ENCODE assay signal across 19 cellular contexts in genomic region chr11:1485504-1485885, GRCh38. TPM values are rescaled to one million over a fixed set of nuclear protein-coding genes. Genes with fewer than 3 reads are reported as not detected.
A peak's percentile ranks its signal among the peaks of the same experiment; 100 is the strongest.
DNase-seq lines count a peak whose midpoint lies in the region; ATAC-seq and TF ChIP-seq lines count a peak whose summit lies in the region.
"Had no signal": no experiment of that assay in that cellular context is flagged by ENCODE, and none has a peak within 500 bp of the region (broad histone marks: within the 10 kb centered on the region; RNA-seq: fewer than 3 reads in every experiment).

No MANE protein-coding gene starts in this region.

- no peaks in the 10 kb centered on the region for H3K27me3 Mint-ChIP-seq in activated T-helper 17 cell treated with anti-CD3 and anti-CD28 coated beads, Interleukin-2, amount 50 U/mL, for 72 hours
- H3K27me3 Mint-ChIP-seq: brain; naive thymus-derived CD4-positive, alpha-beta T cell had no signal

- H3K4me3 ChIP-seq in BLaER1 treated with 17β-estradiol and CSF1 and Interleukin-3, amounts not matched to agents 10 nM and 100 nM: no peak overlapping the region
- H3K4me3 ChIP-seq in right atrium auricular region (peak overlapping the region in 1 of 2 donors; percentile 33), spleen (peak overlapping the region in 3 of 8 donors; percentile 15 to 42 (median 30))

- H3K9me3 ChIP-seq in BLaER1 treated with 17β-estradiol and CSF1 and Interleukin-3, amounts not matched to agents 10 nM and 100 nM (replicated peaks in 1 of 11): no peaks in the 10 kb centered on the region
- H3K9me3 ChIP-seq in right atrium auricular region: no peaks in the 10 kb centered on the region
- no peaks in the 10 kb centered on the region for H3K9me3 ChIP-seq in spleen

- H3K36me3 Mint-ChIP-seq in activated T-helper 17 cell treated with anti-CD3 and anti-CD28 coated beads, Interleukin-2, amount 50 U/mL, for 72 hours (ENCODE audit: low read depth): no peaks in the 10 kb centered on the region
- H3K36me3 Mint-ChIP-seq: brain had no signal

- no peak for ATAC-seq in activated T-helper 17 cell treated with anti-CD3 and anti-CD28 coated beads, Interleukin-2, amount 50 U/mL, for 72 hours (replicated peaks)
- ATAC-seq in GM21737 (IDR thresholded peaks at IDR 0.05; ENCODE audit: unreplicated experiment): no peak
- ATAC-seq in GM21529 (IDR thresholded peaks at IDR 0.05; ENCODE audit: unreplicated experiment): no peak
- ATAC-seq in HG02610 (IDR thresholded peaks at IDR 0.05; ENCODE audit: unreplicated experiment): no peak

- peaks cover 39 to 69% (median 61%) of the 10 kb centered on the region in 10 experiments for H3K4me1 ChIP-seq in BLaER1 treated with 17β-estradiol and CSF1 and Interleukin-3, amounts not matched to agents 10 nM and 100 nM
- H3K4me1 ChIP-seq in right atrium auricular region: peaks cover 0 to 93% of the 10 kb centered on the region in 2 donors
- H3K4me1 ChIP-seq in spleen: peaks cover 39 to 93% (median 69%) of the 10 kb centered on the region in 6 donors

- TF ChIP-seq POLR2A in spleen (IDR thresholded peaks at IDR 0.05): no peak

- peak overlapping the region in 10 of 11 experiments; percentile 64 to 89 (median 72); a peak in 19 of 22 replicates for H3K4me2 ChIP-seq in BLaER1 treated with 17β-estradiol and CSF1 and Interleukin-3, amounts not matched to agents 10 nM and 100 nM

- H3K4me3 Mint-ChIP-seq in activated T-helper 17 cell treated with anti-CD3 and anti-CD28 coated beads, Interleukin-2, amount 50 U/mL, for 72 hours: peak overlapping the region; percentile 35
- H3K4me3 Mint-ChIP-seq: activated T-helper 1 cell treated with anti-CD3 and anti-CD28 coated beads, Interleukin-12 subunit alpha, Interleukin-12 subunit beta, Interleukin-2, Interleukin-4 antibody, amounts not matched to agents 30 ng/mL and 10 ng/mL and 1 ng/mL, durations not matched to agents 14 hours and 24 hours and 36 hours; brain; endodermal cell had no signal

- H3K4me1 Mint-ChIP-seq in activated T-helper 17 cell treated with anti-CD3 and anti-CD28 coated beads, Interleukin-2, amount 50 U/mL, for 72 hours: peaks cover 7% of the 10 kb centered on the region
- H3K4me1 Mint-ChIP-seq: endodermal cell had no signal

- 0 out of 22 replicates have a peak overlapping the region, but pooled peaks of 1 of the 11 experiments have one; percentile 3 for H3K27ac ChIP-seq in BLaER1 treated with 17β-estradiol and CSF1 and Interleukin-3, amounts not matched to agents 10 nM and 100 nM
- peak overlapping the region; percentile 3 to 48 for H3K27ac ChIP-seq in right atrium auricular region
- peak overlapping the region in 6 of 8 donors; percentile 9 to 67 (median 53) for H3K27ac ChIP-seq in spleen

- TF ChIP-seq CTCF in right atrium auricular region (IDR thresholded peaks at IDR 0.05): no peak
- TF ChIP-seq CTCF in spleen (IDR thresholded peaks at IDR 0.05 in 8 of 11, conservative IDR thresholded peaks at IDR 0.05 in 3 of 11): no peak

- H3K9ac ChIP-seq in BLaER1 treated with 17β-estradiol and CSF1 and Interleukin-3, amounts not matched to agents 10 nM and 100 nM: no peak overlapping the region

- peak overlapping the region; percentile 21 for H3K27ac Mint-ChIP-seq in activated T-helper 17 cell treated with anti-CD3 and anti-CD28 coated beads, Interleukin-2, amount 50 U/mL, for 72 hours
- H3K27ac Mint-ChIP-seq: endodermal cell had no signal

- peaks cover 97 to 100% (median 98%) of the 10 kb centered on the region in 11 experiments for H4K20me1 ChIP-seq in BLaER1 treated with 17β-estradiol and CSF1 and Interleukin-3, amounts not matched to agents 10 nM and 100 nM

- intact Hi-C loops in spleen (cut with DNase I; ENCODE audit: low total_unique reads): no loop called here

- H3K27me3 ChIP-seq in BLaER1 treated with 17β-estradiol and CSF1 and Interleukin-3, amounts not matched to agents 10 nM and 100 nM: no peaks in the 10 kb centered on the region
- H3K27me3 ChIP-seq in right atrium auricular region (no peaks in the 10 kb centered on the region), spleen (replicated peaks in 1 of 7) (no peaks in the 10 kb centered on the region)

- no peak for DNase-seq in right atrium auricular region (ENCODE audit: low spot score)
- DNase-seq in spleen: peak; percentile 68
- no peak for DNase-seq in COR-L47 (lab: John Stamatoyannopoulos, UW)
- DNase-seq: activated CD4-positive, alpha-beta T cell treated with anti-CD3 and anti-CD28 coated beads, Interleukin-2, amount 50 U/mL, for 4 hours; DND-41; endodermal cell; MM.1S; naive thymus-derived CD4-positive, alpha-beta T cell; NCI-H2081 treated with DMSO at 0.1 percent for 48 hours; SIG-M5; stimulated activated naive CD4-positive, alpha-beta T cell treated with Interleukin-2 at 50 U/mL for 16 hours; T-helper 9 cell had no signal

- WGBS in spleen, 5 donors: 51 to 83% (median 74%) methylated on average over 13 to 17 of the region's 17 CpGs

- peaks cover under 1 to 20% (median 7%) of the 10 kb centered on the region in 11 experiments; a peak in 19 of 22 replicates for H3K36me3 ChIP-seq in BLaER1 treated with 17β-estradiol and CSF1 and Interleukin-3, amounts not matched to agents 10 nM and 100 nM
- H3K36me3 ChIP-seq in right atrium auricular region: peaks cover under 1% of the 10 kb centered on the region
- H3K36me3 ChIP-seq in spleen: peaks cover 0 to 35% (median 5%) of the 10 kb centered on the region in 6 donors

- no peaks in the 10 kb centered on the region for H3K9me3 Mint-ChIP-seq in activated T-helper 17 cell treated with anti-CD3 and anti-CD28 coated beads, Interleukin-2, amount 50 U/mL, for 72 hours
- H3K9me3 Mint-ChIP-seq: activated T-helper 1 cell treated with anti-CD3 and anti-CD28 coated beads, Interleukin-12 subunit alpha, Interleukin-12 subunit beta, Interleukin-2, Interleukin-4 antibody, amounts not matched to agents 30 ng/mL and 10 ng/mL and 1 ng/mL, durations not matched to agents 14 hours and 24 hours and 36 hours; brain; endodermal cell; naive thymus-derived CD4-positive, alpha-beta T cell had no signal

RNA-seq across cellular contexts. Expression of gene MOB2, which starts 1.1 kb away (rescaled TPM):
- total RNA-seq in activated T-helper 17 cell treated with anti-CD3 and anti-CD28 coated beads, Interleukin-2, amount 50 U/mL, for 72 hours: 10 to 100 TPM; 24.5 to 26.7 TPM
- total RNA-seq in right atrium auricular region (10 to 100 TPM; 22.0 to 27.9 TPM), spleen (10 to 100 TPM; 28.1 to 49.8 (median 42.3) TPM)
- polyA plus RNA-seq in spleen: 10 to 100 TPM; 30.5 to 51.5 (median 32.6) TPM
